Comparison of ENCODE assay signal across 7 cellular contexts in genomic region chr20:43507150-43508080, GRCh38. TPM values are rescaled to one million over a fixed set of nuclear protein-coding genes. Genes with fewer than 3 reads are reported as not detected.
DNase-seq lines count a peak whose midpoint lies in the region; ATAC-seq and TF ChIP-seq lines count a peak whose summit lies in the region.

TSS of gene L3MBTL1 (plus strand) at chr20:43507697. CDS start at chr20:43513504, 5,807 bp downstream.

- H3K27me3 ChIP-seq in right atrium auricular region (no peaks in the 10 kb centered on the region), prostate gland (replicated peaks; ENCODE audit: insufficient read depth) (no peaks in the 10 kb centered on the region)

- H3K4me1 ChIP-seq in right atrium auricular region (peaks cover 0 to 14% of the 10 kb centered on the region in 2 donors), prostate gland (replicated peaks) (peaks cover 3% of the 10 kb centered on the region)

- H3K27ac ChIP-seq in right atrium auricular region (no peak within 1 kb of the TSS), prostate gland (no peak within 1 kb of the TSS)

- TF ChIP-seq CTCF in GM10266 (IDR thresholded peaks at IDR 0.05; ENCODE audit: control insufficient read depth, insufficient read depth, low read depth, missing control alignments) (no peak), right atrium auricular region (IDR thresholded peaks at IDR 0.05) (no peak), prostate gland (IDR thresholded peaks at IDR 0.05) (no peak)

- TF ChIP-seq POLR2A in prostate gland (IDR thresholded peaks at IDR 0.05) = no peak

- H3K9me3 ChIP-seq in right atrium auricular region (no peaks in the 10 kb centered on the region), prostate gland (no peaks in the 10 kb centered on the region)

- intact Hi-C loops in prostate gland (cut with DNase I) = no loop called here

- DNase-seq in GM10266 (ENCODE audit: extremely low spot score) = peak; percentile 65
- DNase-seq in NCI-H2196 treated with DMSO at 0.1 percent for 48 hours (lab: John Stamatoyannopoulos, UW; ENCODE audit: unreplicated experiment) = peak; percentile 20
- DNase-seq in amniotic epithelial cell (ENCODE audit: low read depth) = peak; percentile 29
- no peak for DNase-seq in right atrium auricular region (ENCODE audit: low spot score)
- peak; percentile 39 for DNase-seq in prostate gland (ENCODE audit: low spot score)
- no peak for DNase-seq in stimulated activated naive CD4-positive, alpha-beta T cell treated with Interleukin-2 at 50 U/mL for 16 hours (lab: John Stamatoyannopoulos, UW)

- H3K4me3 ChIP-seq in right atrium auricular region = peak within 1 kb of the TSS; percentile 56 to 70
- peak within 1 kb of the TSS; percentile 51 to 56 for H3K4me3 ChIP-seq in prostate gland

- H3K36me3 ChIP-seq in right atrium auricular region (no peaks in the 10 kb centered on the region), prostate gland (no peaks in the 10 kb centered on the region)

- WGBS in prostate gland = 4% methylated on average over 67 of the region's 95 CpGs

- no peak for ATAC-seq in GM18870 (IDR thresholded peaks at IDR 0.05; ENCODE audit: unreplicated experiment)

RNA-seq across cellular contexts. Expression of gene L3MBTL1, which starts in this region (rescaled TPM):
- total RNA-seq in right atrium auricular region (10 to 100 TPM in 1 of 2 donors, 1 to 10 TPM in 1; 4.1 to 28.2 TPM), prostate gland (10 to 100 TPM; 10.2 to 38.8 TPM)

Comparison
In these comparisons a context has a peak if more than half of its experiments do, and no peak if none do; other contexts are left out.
1. DNase-seq: peak in GM10266 (single experiment), NCI-H2196 treated with DMSO at 0.1 percent for 48 hours (single experiment), amniotic epithelial cell (single experiment) and prostate gland (single experiment); none in right atrium auricular region (single experiment) and stimulated activated naive CD4-positive, alpha-beta T cell treated with Interleukin-2 at 50 U/mL for 16 hours (single experiment).